23 cellular contexts compared by ENCODE assay signal in genomic region chr2:144922519-144922918, GRCh38.
"Had no signal": no experiment of that assay in that cellular context is flagged by ENCODE, and none has a peak within 500 bp of the region (broad histone marks: within the 10 kb centered on the region; RNA-seq: fewer than 3 reads in every experiment).

No MANE protein-coding gene starts in this region.

- ATAC-seq: lower lobe of right lung; naive thymus-derived CD8-positive, alpha-beta T cell had no signal

- DNase-seq: activated CD4-positive, CD25-positive, alpha-beta regulatory T cell treated with anti-CD3 and anti-CD28 coated beads, Interleukin-2, amount 50 U/mL, for 72 hours; activated CD8-positive, alpha-beta memory T cell treated with anti-CD3 and anti-CD28 coated beads, Interleukin-2, amount 50 U/mL, for 48 hours; activated naive CD4-positive, alpha-beta T cell; adrenal gland; effector CD4-positive, alpha-beta T cell; erythroblast; foreskin fibroblast; lower lobe of right lung; naive thymus-derived CD8-positive, alpha-beta T cell; stimulated activated CD4-positive, alpha-beta T cell treated with anti-CD3 and anti-CD28 coated beads, Interleukin-2, amount 100 ng/mL, for 48 hours; stomach; transverse colon; WERI-Rb-1 had no signal

- H3K27me3 ChIP-seq: adrenal gland, ascending aorta, stomach, transverse colon had no signal

- H3K4me3 ChIP-seq: adrenal gland, ascending aorta, coronary artery, lower lobe of right lung, stomach, transverse colon had no signal

- H3K4me1 ChIP-seq: adrenal gland, ascending aorta, lower lobe of right lung, stomach, transverse colon had no signal

- H3K27ac Mint-ChIP-seq: activated naive CD8-positive, alpha-beta T cell; activated T-helper 1 cell treated with anti-CD3 and anti-CD28 coated beads, Interleukin-12 subunit alpha, Interleukin-12 subunit beta, Interleukin-2, Interleukin-4 antibody, amounts not matched to agents 30 ng/mL and 10 ng/mL and 1 ng/mL, durations not matched to agents 14 hours and 24 hours and 36 hours; mesothelial cell of epicardium; naive thymus-derived CD8-positive, alpha-beta T cell; progenitor cell of endocrine pancreas had no signal

- FAIRE-seq: keratinocyte, TTC549, urothelium cell line had no signal

- H3K4me3 Mint-ChIP-seq: activated naive CD8-positive, alpha-beta T cell; activated T-helper 1 cell treated with anti-CD3 and anti-CD28 coated beads, Interleukin-12 subunit alpha, Interleukin-12 subunit beta, Interleukin-2, Interleukin-4 antibody, amounts not matched to agents 30 ng/mL and 10 ng/mL and 1 ng/mL, durations not matched to agents 14 hours and 24 hours and 36 hours; central memory CD8-positive, alpha-beta T cell; mesothelial cell of epicardium; naive thymus-derived CD8-positive, alpha-beta T cell had no signal

- H3K36me3 Mint-ChIP-seq: activated naive CD8-positive, alpha-beta T cell had no signal

- H3K27ac ChIP-seq: adrenal gland, ascending aorta, coronary artery, lower lobe of right lung, stomach, transverse colon, WERI-Rb-1 had no signal

- H3K36me3 ChIP-seq: adrenal gland, ascending aorta, lower lobe of right lung, stomach, transverse colon, WERI-Rb-1 had no signal

- H3K9me3 ChIP-seq: adrenal gland, ascending aorta had no signal

- H3K9me3 Mint-ChIP-seq: activated T-helper 1 cell treated with anti-CD3 and anti-CD28 coated beads, Interleukin-12 subunit alpha, Interleukin-12 subunit beta, Interleukin-2, Interleukin-4 antibody, amounts not matched to agents 30 ng/mL and 10 ng/mL and 1 ng/mL, durations not matched to agents 14 hours and 24 hours and 36 hours had no signal
